In the genomic region with DNA sequence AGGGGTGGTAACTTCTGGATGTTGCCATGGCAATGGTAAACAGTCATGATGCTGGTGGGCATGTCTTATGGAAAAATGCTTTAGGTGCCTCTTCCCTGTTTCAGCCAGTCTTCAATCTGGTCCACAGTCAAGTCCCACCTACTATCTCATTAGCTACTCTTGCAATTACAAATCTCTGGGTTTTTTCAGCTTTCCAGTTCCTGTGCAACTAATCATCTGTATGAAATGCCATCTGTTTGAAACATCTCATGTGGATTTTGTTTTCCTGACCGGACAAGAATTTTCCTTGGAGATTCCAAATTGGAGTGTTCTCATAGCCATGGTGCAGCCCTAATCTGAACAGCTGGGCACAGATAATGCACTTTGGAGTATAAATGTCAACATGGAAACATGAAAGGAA, we compare ENCODE assay signal across 6 cellular contexts. TPM values are rescaled to one million over a fixed set of nuclear protein-coding genes. Genes with fewer than 3 reads are reported as not detected.
"Had no signal": no experiment of that assay in that cellular context is flagged by ENCODE, and none has a peak within 500 bp of the region (broad histone marks: within the 10 kb centered on the region; RNA-seq: fewer than 3 reads in every experiment).

No MANE protein-coding gene starts in this region.

- H3K4me3 Mint-ChIP-seq: GM23338, H9 had no signal

- DNase-seq: H9, HCEC 1CT, IMR-90, KBM-7 had no signal

- H3K4me1 Mint-ChIP-seq: GM23338, H9 had no signal

- H3K27ac Mint-ChIP-seq: GM23338, H9 had no signal

RNA-seq across cellular contexts. Expression of a gene that starts 41.3 kb away (rescaled TPM):
- total RNA-seq: HepG2, IMR-90 had no signal
